14 cellular contexts compared by ENCODE assay signal in genomic region chr10:101008823-101009423, GRCh38. TPM values are rescaled to one million over a fixed set of nuclear protein-coding genes. Genes with fewer than 3 reads are reported as not detected.
A peak's percentile ranks its signal among the peaks of the same experiment; 100 is the strongest.
DNase-seq lines count a peak whose midpoint lies in the region; ATAC-seq, FAIRE-seq and TF ChIP-seq lines count a peak whose summit lies in the region.
"Had no signal": no experiment of that assay in that cellular context is flagged by ENCODE, and none has a peak within 500 bp of the region (broad histone marks: within the 10 kb centered on the region; RNA-seq: fewer than 3 reads in every experiment).

No MANE protein-coding gene starts in this region.

- H4K20me1 ChIP-seq in MM.1S (ENCODE audit: insufficient read depth, low read length): no peaks in the 10 kb centered on the region
- H4K20me1 ChIP-seq in H1 (replicated peaks in 1 of 2; ENCODE audit: control insufficient read depth in 1 of 2, insufficient read depth in 2 of 2, low read length in 2 of 2): peaks cover 2 to 13% of the 10 kb centered on the region in 2 experiments

- peaks cover 3% of the 10 kb centered on the region; the same call in 1 of the 2 replicates for H3K79me1 ChIP-seq in H1 (ENCODE audit: low read depth, low read length)

- H3K9me3 ChIP-seq in MM.1S (replicated peaks; ENCODE audit: insufficient read depth, low read length) (no peaks in the 10 kb centered on the region), H1 (ENCODE audit: insufficient read depth in 2 of 2, low read depth in 1 of 2, low read length in 1 of 2) (no peaks in the 10 kb centered on the region)
- H3K9me3 ChIP-seq: SJSA1, spleen had no signal

- no peaks in the 10 kb centered on the region for H3K36me3 ChIP-seq in MM.1S (replicated peaks; ENCODE audit: insufficient read depth, low read length)
- H3K36me3 ChIP-seq in H1 (ENCODE audit: control insufficient read depth in 2 of 4, insufficient read depth in 4 of 4, low read length in 3 of 4): peaks cover 9 to 34% (median 20%) of the 10 kb centered on the region in 4 experiments; a peak in 6 of 8 replicates

- TF ChIP-seq RAD21 in H1 (IDR thresholded peaks at IDR 0.05 in 1 of 2, conservative IDR thresholded peaks at IDR 0.05 in 1 of 2; ENCODE audit: low read depth in 2 of 2, low read length in 2 of 2): no peak

- no peak overlapping the region for H3K4me2 ChIP-seq in MM.1S (ENCODE audit: low read depth, low read length)
- H3K4me2 ChIP-seq in H1 (ENCODE audit: insufficient read depth in 1 of 2, low read depth in 2 of 2, low read length in 2 of 2): no peak overlapping the region

- no peak overlapping the region for H4K5ac ChIP-seq in H1 (ENCODE audit: insufficient read length, low read depth, low read length)

- no peak overlapping the region for H3K56ac ChIP-seq in H1 (replicated peaks; ENCODE audit: insufficient read length, low read depth, low read length)

- H3K4me3 ChIP-seq in MM.1S (ENCODE audit: low read length) (no peak overlapping the region), H1 (ENCODE audit: extremely low read depth in 1 of 4, insufficient read depth in 2 of 4, low read depth in 3 of 4, low read length in 4 of 4) (no peak overlapping the region)
- H3K4me3 ChIP-seq: lung, SJSA1, spleen had no signal

- H3K23ac ChIP-seq in H1 (ENCODE audit: insufficient read length): no peak overlapping the region

- H3K79me2 ChIP-seq in MM.1S (ENCODE audit: low read length): no peaks in the 10 kb centered on the region
- H3K79me2 ChIP-seq in H1 (ENCODE audit: control insufficient read depth in 1 of 2, insufficient read depth in 2 of 2, low read length in 2 of 2): no peaks in the 10 kb centered on the region

- ATAC-seq in GM19397 (IDR thresholded peaks at IDR 0.05; ENCODE audit: unreplicated experiment) (no peak), HG03460 (IDR thresholded peaks at IDR 0.05; ENCODE audit: unreplicated experiment) (no peak)

- no peak overlapping the region for H2BK12ac ChIP-seq in H1 (ENCODE audit: low read depth, low read length)

- H3F3A ChIP-seq in MM.1S (ENCODE audit: insufficient read depth, low read length): no peaks in the 10 kb centered on the region

- H2BK5ac ChIP-seq in H1 (ENCODE audit: low read depth, low read length): no peak overlapping the region

- CTCF ChIA-PET in H1 (lab: Charles Lee; ENCODE audit: partially characterized antibody): interaction anchor here (0.5 to 26.8 kb wide), 8 partner anchors 8 to 223 kb away, joined by 3 to 464 read pairs (median 10); partner anchors contain the start of genes LZTS2, MRPL43, PDZD7 and SFXN3

- H3K18ac ChIP-seq in H1 (ENCODE audit: extremely low read depth, low read length): no peak overlapping the region; the same call in 1 of the 2 replicates

- peak; percentile 0 for DNase-seq in MM.1S
- DNase-seq in H1 (ENCODE audit: low read depth in 1 of 2, low spot score in 2 of 2): no peak
- DNase-seq in nucleus accumbens (lab: John Stamatoyannopoulos, UW): peak in 50 of 56 donors; percentile 24 to 88 (median 73)
- DNase-seq in T-helper 1 cell: no peak
- DNase-seq: activated CD4-positive, alpha-beta memory T cell treated with anti-CD3 and anti-CD28 coated beads, Interleukin-2, amount 10 ng/mL, durations not matched to agents 7 days and 5 days; KG1; NCI-H446; spleen had no signal

- H3K9me2 ChIP-seq in MM.1S (replicated peaks; ENCODE audit: insufficient read depth, low read length): no peaks in the 10 kb centered on the region

- H2AK5ac ChIP-seq in H1 (ENCODE audit: low read depth, low read length): 0 out of 2 replicates have a peak overlapping the region, but pooled peaks have one; percentile 75

- FAIRE-seq in H1 (lab: Jason Lieb, UNC): no peak
- FAIRE-seq: astrocyte, D721Med had no signal

- 93% methylated on average over 6 of the region's 6 CpGs; no CpG with 5 or more reads in 1 of the 2 experiments for WGBS in H1 (ENCODE audit: extremely low coverage in 1 of 2, insufficient coverage in 1 of 2, insufficient read length in 1 of 2, insufficient replicate concordance in 2 of 2, low coverage in 1 of 2, low lambda C conversion rate in 2 of 2, missing lambda C conversion rate in 1 of 2), 2 experiments

- H3K4me1 ChIP-seq in MM.1S (ENCODE audit: low read length) (peaks cover 7% of the 10 kb centered on the region; the same call in 1 of the 2 replicates), H1 (replicated peaks in 1 of 4; ENCODE audit: control insufficient read depth in 3 of 4, insufficient read depth in 4 of 4, low read length in 3 of 4) (peaks cover 0 to 12% (median 7%) of the 10 kb centered on the region in 4 experiments; a peak in 4 of 7 replicates)

- H3K27me3 ChIP-seq in MM.1S (replicated peaks; ENCODE audit: insufficient read depth, low read length): no peaks in the 10 kb centered on the region
- no peaks in the 10 kb centered on the region for H3K27me3 ChIP-seq in H1 (replicated peaks in 1 of 4; ENCODE audit: control insufficient read depth in 3 of 4, extremely low read depth in 1 of 4, insufficient read depth in 3 of 4, low read length in 3 of 4)
- H3K27me3 ChIP-seq: SJSA1, spleen had no signal

- POLR2A ChIA-PET in H1 (lab: Charles Lee; ENCODE audit: partially characterized antibody): interaction anchor here (1.8 to 7.5 kb wide), 2 partner anchors 11 to 19 kb away, joined by 8 to 143 read pairs; partner anchors contain the start of gene LZTS2

- H2BK20ac ChIP-seq in H1 (ENCODE audit: low read length): no peak overlapping the region

- H2BK15ac ChIP-seq in H1 (ENCODE audit: low read length): no peak overlapping the region

- no peak overlapping the region for H3K9ac ChIP-seq in MM.1S (ENCODE audit: low read length)
- no peak overlapping the region for H3K9ac ChIP-seq in H1 (replicated peaks in 1 of 4; ENCODE audit: extremely low read depth in 1 of 4, low read depth in 3 of 4, low read length in 3 of 4)

- no peaks in the 10 kb centered on the region for H3K23me2 ChIP-seq in H1 (ENCODE audit: low read depth, low read length)

- no peak overlapping the region for H2BK120ac ChIP-seq in H1 (replicated peaks; ENCODE audit: low read depth, low read length)

- H3K4ac ChIP-seq in H1 (replicated peaks; ENCODE audit: insufficient read length, low read depth, low read length): no peak overlapping the region

- no peak for TF ChIP-seq EP300 in H1 (IDR thresholded peaks at IDR 0.05; ENCODE audit: borderline replicate concordance in 1 of 2, low read depth in 2 of 2, low read length in 2 of 2)

- H3K14ac ChIP-seq in H1 (ENCODE audit: insufficient read length): no peak overlapping the region

- H4K8ac ChIP-seq in H1 (ENCODE audit: extremely low read depth, insufficient read depth, low read length): no peak overlapping the region

- H3K27ac ChIP-seq in MM.1S (ENCODE audit: low read length) (no peak overlapping the region), H1 (ENCODE audit: low read depth, low read length) (no peak overlapping the region)

- TF ChIP-seq CTCF in MM.1S (IDR thresholded peaks at IDR 0.05; ENCODE audit: low read length) (no peak), H1 (IDR thresholded peaks at IDR 0.05; ENCODE audit: control extremely low read depth in 1 of 3, insufficient read depth in 1 of 3, low read depth in 1 of 3, low read length in 3 of 3) (no peak)

- peak overlapping the region; percentile 35 for H4K91ac ChIP-seq in H1 (replicated peaks; ENCODE audit: insufficient read length, low read length)

- no peak overlapping the region for H2AFZ ChIP-seq in MM.1S (ENCODE audit: low read length)
- H2AFZ ChIP-seq in H1 (ENCODE audit: low read length): no peak overlapping the region

- TF ChIP-seq POLR2A in H1 (IDR thresholded peaks at IDR 0.05; ENCODE audit: control extremely low read depth in 1 of 2, low read depth in 2 of 2, low read length in 2 of 2): no peak

RNA-seq across cellular contexts. Expression of gene LZTS2, which starts 9.3 kb away (rescaled TPM):
- total RNA-seq in H1 (2021; fragmentation: NEBNext Ultra II Directional; extraction: Animal tissue kit (Norgen Biotek cat#: 25700)): 75.7 and 79.3 TPM in 2 replicates
- polyA plus RNA-seq in H1 (2011; rRNA removed): 99.5 and 161 TPM in 2 replicates
- polyA plus RNA-seq in H1 (2011; cell fraction: cytosol; rRNA removed): 84.1 TPM
- polyA plus RNA-seq in H1 (2011; cell fraction: nucleus; rRNA removed): 198 TPM
- polyA plus RNA-seq in H1 (2012, experiment 1 of 2): 34.9 to 80.3 TPM (median 70.1 TPM) in 4 replicates
- polyA plus RNA-seq in H1 (2012, experiment 2 of 2): 71.2 TPM
- polyA plus RNA-seq in H1 (2013, experiment 1 of 2): 61.8 TPM
- 57.5 TPM for polyA plus RNA-seq in H1 (2013, experiment 2 of 2)
- 25.8 and 26.7 TPM in 2 replicates for polyA minus RNA-seq in H1 (2011; rRNA and poly(A)+ RNA removed)
- 45.7 TPM for polyA minus RNA-seq in H1 (2011; cell fraction: cytosol; rRNA and poly(A)+ RNA removed)
- 51.4 TPM for polyA minus RNA-seq in H1 (2011; cell fraction: nucleus; rRNA and poly(A)+ RNA removed)

RNA-seq across cellular contexts. Expression of gene TWNK, which starts 21.6 kb away (rescaled TPM):
- total RNA-seq in H1 (2021; fragmentation: NEBNext Ultra II Directional; extraction: Animal tissue kit (Norgen Biotek cat#: 25700)): 32.5 and 34.9 TPM in 2 replicates
- 15.4 TPM in 2 replicates for polyA plus RNA-seq in H1 (2011; rRNA removed)
- 18.2 TPM for polyA plus RNA-seq in H1 (2011; cell fraction: cytosol; rRNA removed)
- polyA plus RNA-seq in H1 (2011; cell fraction: nucleus; rRNA removed): 18.3 TPM
- 27.7 to 35.2 TPM (median 32.6 TPM) in 4 replicates for polyA plus RNA-seq in H1 (2012, experiment 1 of 2)
- polyA plus RNA-seq in H1 (2012, experiment 2 of 2): 9.5 TPM
- 17.1 TPM for polyA plus RNA-seq in H1 (2013, experiment 1 of 2)
- 16.0 TPM for polyA plus RNA-seq in H1 (2013, experiment 2 of 2)
- polyA minus RNA-seq in H1 (2011; rRNA and poly(A)+ RNA removed): 29.8 and 30.7 TPM in 2 replicates
- 8.3 TPM for polyA minus RNA-seq in H1 (2011; cell fraction: cytosol; rRNA and poly(A)+ RNA removed)
- 17.7 TPM for polyA minus RNA-seq in H1 (2011; cell fraction: nucleus; rRNA and poly(A)+ RNA removed)

RNA-seq across cellular contexts. Expression of gene MRPL43, which starts 21.6 kb away (rescaled TPM):
- 74.1 and 80.9 TPM in 2 replicates for total RNA-seq in H1 (2021; fragmentation: NEBNext Ultra II Directional; extraction: Animal tissue kit (Norgen Biotek cat#: 25700))
- 149 and 171 TPM in 2 replicates for polyA plus RNA-seq in H1 (2011; rRNA removed)
- 140 TPM for polyA plus RNA-seq in H1 (2011; cell fraction: cytosol; rRNA removed)
- 169 TPM for polyA plus RNA-seq in H1 (2011; cell fraction: nucleus; rRNA removed)
- polyA plus RNA-seq in H1 (2012, experiment 1 of 2): 72.3 to 110 TPM (median 101 TPM) in 4 replicates
- 122 TPM for polyA plus RNA-seq in H1 (2012, experiment 2 of 2)
- 93.1 TPM for polyA plus RNA-seq in H1 (2013, experiment 1 of 2)
- polyA plus RNA-seq in H1 (2013, experiment 2 of 2): 84.8 TPM
- polyA minus RNA-seq in H1 (2011; rRNA and poly(A)+ RNA removed): 29.0 and 35.6 TPM in 2 replicates
- 49.4 TPM for polyA minus RNA-seq in H1 (2011; cell fraction: cytosol; rRNA and poly(A)+ RNA removed)
- polyA minus RNA-seq in H1 (2011; cell fraction: nucleus; rRNA and poly(A)+ RNA removed): 46.7 TPM

RNA-seq across cellular contexts. Expression of gene PDZD7, which starts 22.0 kb away (rescaled TPM):
- 0.88 and 1.1 TPM in 2 replicates for total RNA-seq in H1 (2021; fragmentation: NEBNext Ultra II Directional; extraction: Animal tissue kit (Norgen Biotek cat#: 25700))
- polyA plus RNA-seq in H1 (2011; rRNA removed): 1.6 and 1.7 TPM in 2 replicates
- polyA plus RNA-seq in H1 (2011; cell fraction: cytosol; rRNA removed): 2.2 TPM
- 7.2 TPM for polyA plus RNA-seq in H1 (2011; cell fraction: nucleus; rRNA removed)
- 1.2 to 2.1 TPM (median 1.6 TPM) in 4 replicates for polyA plus RNA-seq in H1 (2012, experiment 1 of 2)
- polyA plus RNA-seq in H1 (2012, experiment 2 of 2): 1.0 TPM
- polyA plus RNA-seq in H1 (2013, experiment 1 of 2): 0.97 TPM
- polyA plus RNA-seq in H1 (2013, experiment 2 of 2): 0.72 TPM
- polyA minus RNA-seq in H1 (2011; rRNA and poly(A)+ RNA removed): 0.85 and 1.5 TPM in 2 replicates
- 2.6 TPM for polyA minus RNA-seq in H1 (2011; cell fraction: cytosol; rRNA and poly(A)+ RNA removed)
- polyA minus RNA-seq in H1 (2011; cell fraction: nucleus; rRNA and poly(A)+ RNA removed): 3.9 TPM

RNA-seq across cellular contexts. Expression of gene SFXN3, which starts 22.1 kb away (rescaled TPM):
- 2.8 and 3.1 TPM in 2 replicates for total RNA-seq in H1 (2021; fragmentation: NEBNext Ultra II Directional; extraction: Animal tissue kit (Norgen Biotek cat#: 25700))
- polyA plus RNA-seq in H1 (2011; rRNA removed): 2.6 and 3.0 TPM in 2 replicates
- 4.4 TPM for polyA plus RNA-seq in H1 (2011; cell fraction: cytosol; rRNA removed)
- 7.8 TPM for polyA plus RNA-seq in H1 (2011; cell fraction: nucleus; rRNA removed)
- polyA plus RNA-seq in H1 (2012, experiment 1 of 2): 1.7 to 2.2 TPM (median 2.0 TPM) in 4 replicates
- 1.5 TPM for polyA plus RNA-seq in H1 (2012, experiment 2 of 2)
- 2.6 TPM for polyA plus RNA-seq in H1 (2013, experiment 1 of 2)
- polyA plus RNA-seq in H1 (2013, experiment 2 of 2): 2.5 TPM
- polyA minus RNA-seq in H1 (2011; rRNA and poly(A)+ RNA removed): 7.1 and 7.3 TPM in 2 replicates
- polyA minus RNA-seq in H1 (2011; cell fraction: cytosol; rRNA and poly(A)+ RNA removed): 0.88 TPM
- 4.6 TPM for polyA minus RNA-seq in H1 (2011; cell fraction: nucleus; rRNA and poly(A)+ RNA removed)

Comparison
In these comparisons a context has a peak if more than half of its experiments do, and no peak if none do; other contexts are left out.
1. DNase-seq: peak in MM.1S (single experiment) and nucleus accumbens (50 of 56); none in H1 (0 of 2) and T-helper 1 cell (0 of 5).